ENCODE assay signal across 15 cellular contexts in the genomic region with DNA sequence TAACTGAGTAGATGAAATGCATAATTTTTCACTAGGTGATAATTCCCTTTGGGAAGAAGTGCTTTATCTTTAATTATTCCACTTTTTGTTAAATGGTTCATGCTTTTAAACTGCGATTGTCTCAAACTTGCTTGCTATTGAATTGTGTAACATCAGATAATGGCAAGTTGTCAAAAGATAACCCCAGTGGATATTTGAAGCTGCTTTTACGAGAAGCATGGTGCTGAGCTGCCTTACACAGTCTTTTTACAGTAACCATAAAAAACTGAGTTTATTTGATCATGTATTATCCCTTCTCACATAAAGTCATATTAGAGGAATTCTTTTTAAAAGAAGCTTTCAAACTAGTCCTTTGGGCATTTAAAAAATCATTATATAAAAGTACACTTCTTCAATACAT. TPM values are rescaled to one million over a fixed set of nuclear protein-coding genes. Genes with fewer than 3 reads are reported as not detected.
DNase-seq lines count a peak whose midpoint lies in the region; TF ChIP-seq lines count a peak whose summit lies in the region.
"Had no signal": no experiment of that assay in that cellular context is flagged by ENCODE, and none has a peak within 500 bp of the region (broad histone marks: within the 10 kb centered on the region; RNA-seq: fewer than 3 reads in every experiment).

No MANE protein-coding gene starts in this region.

- no peak overlapping the region for H2AK5ac ChIP-seq in mesenchymal stem cell (ENCODE audit: low read length, severe bottlenecking)

- 100% methylated on average over 1 of the region's 2 CpGs for WGBS in mesenchymal stem cell

- no peak overlapping the region for H2BK15ac ChIP-seq in mesenchymal stem cell (ENCODE audit: low read depth, poor library complexity, severe bottlenecking)

- no peak overlapping the region for H2BK5ac ChIP-seq in mesenchymal stem cell (ENCODE audit: low read depth, low read length, poor library complexity, severe bottlenecking)

- H3K36me3 ChIP-seq in mesenchymal stem cell (ENCODE audit: control insufficient read depth in 1 of 2, insufficient read depth in 2 of 2, low read depth in 1 of 2, low read length in 2 of 2), result peaks cover 11 to 32% of the 10 kb centered on the region in 2 experiments
- H3K36me3 ChIP-seq: HAP-1 had no signal

- peak overlapping the region; percentile 47 for H3K9ac ChIP-seq in mesenchymal stem cell (ENCODE audit: low read length)
- H3K9ac ChIP-seq: GM23248 had no signal

- H2BK12ac ChIP-seq in mesenchymal stem cell (ENCODE audit: low read length in 2 of 2), result no peak overlapping the region

- H3K18ac ChIP-seq in mesenchymal stem cell (ENCODE audit: low read depth in 1 of 2, low read length in 2 of 2), result no peak overlapping the region

- no peak overlapping the region for H2BK120ac ChIP-seq in mesenchymal stem cell (ENCODE audit: low read depth, low read length)

- no peak overlapping the region for H4K8ac ChIP-seq in mesenchymal stem cell (ENCODE audit: low read length)

- H3K4me3 ChIP-seq in LNCaP clone FGC (ENCODE audit: low read depth, low read length) (no peak overlapping the region), fibroblast of the aortic adventitia (ENCODE audit: low read depth, low read length) (no peak overlapping the region), mesenchymal stem cell (ENCODE audit: insufficient read depth in 1 of 2, low read depth in 1 of 2, low read length in 2 of 2) (no peak overlapping the region)
- H3K4me3 ChIP-seq: GM23248, HAP-1 had no signal

- no peak overlapping the region for H3K14ac ChIP-seq in mesenchymal stem cell (ENCODE audit: low read length in 2 of 2)

- no peaks in the 10 kb centered on the region for H3K9me3 ChIP-seq in mesenchymal stem cell (ENCODE audit: control insufficient read depth, low read length)
- H3K9me3 ChIP-seq: HAP-1 had no signal

- no peaks in the 10 kb centered on the region for H3K27me3 ChIP-seq in mesenchymal stem cell (ENCODE audit: control insufficient read depth in 1 of 2, insufficient read depth in 1 of 2, low read length in 2 of 2)

- TF ChIP-seq CTCF in LNCaP clone FGC (IDR thresholded peaks at IDR 0.05; ENCODE audit: control insufficient read depth, extremely low read depth, insufficient read depth), result no peak
- no peak for TF ChIP-seq CTCF in VCaP (conservative IDR thresholded peaks at IDR 0.05)
- TF ChIP-seq CTCF in fibroblast of the aortic adventitia (IDR thresholded peaks at IDR 0.05; ENCODE audit: insufficient read depth, low read length), result no peak

- no peak overlapping the region for H3K4me2 ChIP-seq in mesenchymal stem cell (ENCODE audit: low read length, poor library complexity, severe bottlenecking)

- H4K91ac ChIP-seq in mesenchymal stem cell (ENCODE audit: low read length), result no peak overlapping the region

- no peak overlapping the region for H3K4ac ChIP-seq in mesenchymal stem cell (ENCODE audit: low read depth in 1 of 2, low read length in 2 of 2)

- DNase-seq in LNCaP clone FGC (ENCODE audit: low read depth) (peak; percentile 52), fibroblast of the aortic adventitia (ENCODE audit: low read depth) (peak; percentile 13), mesenchymal stem cell (no peak), DMS 273 (lab: John Stamatoyannopoulos, UW; ENCODE audit: unreplicated experiment) (no peak), GM03348 (ENCODE audit: low spot score) (no peak)
- DNase-seq in activated CD4-positive, alpha-beta T cell treated with anti-CD3 and anti-CD28 coated beads for 48 hours, result no peak
- DNase-seq: AML-193; CD4-positive, alpha-beta T cell; DMS79 treated with DMSO at 0.1 percent for 48 hours; GF-D8; GM23248; KBM-7 had no signal

- no peak overlapping the region for H3K23ac ChIP-seq in mesenchymal stem cell (ENCODE audit: low read length in 2 of 2)

- peaks cover 3% of the 10 kb centered on the region for H3K4me1 ChIP-seq in mesenchymal stem cell (ENCODE audit: control insufficient read depth, insufficient read depth, low read depth, low read length)

- no peaks in the 10 kb centered on the region for H3K79me1 ChIP-seq in mesenchymal stem cell (replicated peaks; ENCODE audit: low read length, poor library complexity, severe bottlenecking)

- peak overlapping the region; percentile 76 for H3K27ac ChIP-seq in VCaP
- H3K27ac ChIP-seq in mesenchymal stem cell (ENCODE audit: low read length, poor library complexity, severe bottlenecking), result no peak overlapping the region
- H3K27ac ChIP-seq: C4-2B, GM23248 had no signal

- H2AFZ ChIP-seq in mesenchymal stem cell (ENCODE audit: low read depth, low read length), result no peak overlapping the region
- H2AFZ ChIP-seq: GM23248 had no signal

RNA-seq across cellular contexts. Expression of a gene that starts 30.1 kb away (rescaled TPM):
- total RNA-seq in fibroblast of the aortic adventitia (ENCODE audit: low replicate concordance), result 28.7 and 33.4 TPM in 2 replicates
- 22.9 TPM for polyA plus RNA-seq in mesenchymal stem cell (2013, experiment 1 of 2)
- polyA plus RNA-seq in mesenchymal stem cell (2013, experiment 2 of 2), result 24.7 TPM

RNA-seq across cellular contexts. Expression of a gene that starts 41.9 kb away (rescaled TPM):
- total RNA-seq in fibroblast of the aortic adventitia (ENCODE audit: low replicate concordance), result 2.7 and 3.7 TPM in 2 replicates
- 1.9 TPM for polyA plus RNA-seq in mesenchymal stem cell (2013, experiment 1 of 2)
- polyA plus RNA-seq in mesenchymal stem cell (2013, experiment 2 of 2), result 2.1 TPM
- total RNA-seq: CD4-positive, alpha-beta T cell had no signal

RNA-seq across cellular contexts. Expression of a gene that starts 46.4 kb away (rescaled TPM):
- 10.6 and 64.2 TPM in 2 replicates for total RNA-seq in fibroblast of the aortic adventitia (ENCODE audit: low replicate concordance)
- polyA plus RNA-seq in mesenchymal stem cell (2013, experiment 1 of 2), result 62.7 TPM
- polyA plus RNA-seq in mesenchymal stem cell (2013, experiment 2 of 2), result 59.5 TPM

Comparison
In these comparisons a context has a peak if more than half of its experiments do, and no peak if none do; other contexts are left out.
1. DNase-seq: peak in LNCaP clone FGC (single experiment) and fibroblast of the aortic adventitia (single experiment); none in mesenchymal stem cell (single experiment), DMS 273 (single experiment), activated CD4-positive, alpha-beta T cell treated with anti-CD3 and anti-CD28 coated beads for 48 hours (single experiment) and GM03348 (single experiment).